Comparison of ENCODE assay signal across 11 cellular contexts in the genomic region with DNA sequence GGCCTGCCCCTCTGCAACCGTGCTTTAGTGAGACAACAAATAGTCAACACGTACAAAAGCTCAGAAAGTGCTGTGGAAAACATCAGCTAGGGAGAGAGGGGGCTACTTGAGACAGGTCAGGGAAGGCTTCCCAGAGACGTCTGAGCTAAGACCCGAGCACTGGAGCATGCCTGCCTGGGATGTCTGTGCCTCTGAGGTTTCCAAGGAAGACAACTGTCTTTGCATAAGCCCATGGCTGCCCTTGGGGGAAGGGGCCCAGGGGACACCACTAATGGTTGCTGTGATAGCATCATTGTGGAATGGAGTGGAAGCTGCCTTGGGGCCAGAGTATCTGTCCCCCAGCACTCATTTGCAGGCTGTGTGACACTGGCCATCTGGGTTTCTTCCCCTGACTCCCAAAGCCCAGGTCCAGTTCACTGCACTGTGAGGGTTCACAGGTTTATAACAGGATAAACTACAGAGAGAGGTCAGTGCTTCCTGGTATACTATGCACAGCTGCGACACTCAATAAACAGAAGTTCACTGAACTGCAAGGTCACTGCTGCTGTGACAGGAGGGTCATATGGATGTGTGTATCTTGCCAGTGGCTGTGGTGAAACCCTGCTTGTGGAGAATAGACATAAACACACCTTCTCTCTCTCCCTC. TPM values are rescaled to one million over a fixed set of nuclear protein-coding genes. Genes with fewer than 3 reads are reported as not detected.
A peak's percentile ranks its signal among the peaks of the same experiment; 100 is the strongest.
DNase-seq lines count a peak whose midpoint lies in the region; TF ChIP-seq lines count a peak whose summit lies in the region.
"Had no signal": no experiment of that assay in that cellular context is flagged by ENCODE, and none has a peak within 500 bp of the region (broad histone marks: within the 10 kb centered on the region; RNA-seq: fewer than 3 reads in every experiment).

No MANE protein-coding gene starts in this region.

- no peaks in the 10 kb centered on the region for H4K20me1 ChIP-seq in neural progenitor cell (ENCODE audit: low read depth)

- TF ChIP-seq CTCF in brain (conservative IDR thresholded peaks at IDR 0.05), result no peak
- no peak for TF ChIP-seq CTCF in neural progenitor cell (IDR thresholded peaks at IDR 0.05)
- no peak for TF ChIP-seq CTCF in left ventricle myocardium inferior (IDR thresholded peaks at IDR 0.05; ENCODE audit: borderline replicate concordance)
- TF ChIP-seq CTCF in lower leg skin (IDR thresholded peaks at IDR 0.05), result peak in 1 of 3 donors; percentile 78

- H3K4me1 Mint-ChIP-seq in brain, result peaks cover 53% of the 10 kb centered on the region
- peaks cover 30% of the 10 kb centered on the region for H3K4me1 Mint-ChIP-seq in neural progenitor cell

- WGBS in lower leg skin, 2 donors, result 66 to 82% methylated on average over 5 of the region's 5 CpGs

- DNase-seq in DMS53 (lab: John Stamatoyannopoulos, UW) (peak; percentile 42), DMS53 treated with DMSO at 0.1 percent for 48 hours (lab: John Stamatoyannopoulos, UW; ENCODE audit: unreplicated experiment) (no peak), NCI-H69 (lab: John Stamatoyannopoulos, UW) (peak; percentile 15), neural progenitor cell (ENCODE audit: low spot score) (no peak), NCI-H2081 treated with DMSO at 0.1 percent for 48 hours (lab: John Stamatoyannopoulos, UW) (no peak), left ventricle myocardium inferior (no peak), lower leg skin (ENCODE audit: low spot score in 2 of 2) (no peak)
- DNase-seq: NCI-H2029, WERI-Rb-1 had no signal

- H3K27ac Mint-ChIP-seq in brain (peak overlapping the region; percentile 97 to 99 (median 98)), neural progenitor cell (no peak overlapping the region)

- no peaks in the 10 kb centered on the region for H3K36me3 ChIP-seq in neural progenitor cell
- no peaks in the 10 kb centered on the region for H3K36me3 ChIP-seq in left ventricle myocardium inferior
- H3K36me3 ChIP-seq: cardiac muscle cell, WERI-Rb-1 had no signal

- no peak overlapping the region for H3K4me3 ChIP-seq in neural progenitor cell
- no peak overlapping the region for H3K4me3 ChIP-seq in left ventricle myocardium inferior
- H3K4me3 ChIP-seq in lower leg skin (ENCODE audit: low read depth, poor library complexity, severe bottlenecking), result no peak overlapping the region

- no peak overlapping the region for H2AFZ ChIP-seq in neural progenitor cell (replicated peaks)

- peaks cover 26% of the 10 kb centered on the region for H3K27me3 Mint-ChIP-seq in brain
- no peaks in the 10 kb centered on the region for H3K27me3 Mint-ChIP-seq in neural progenitor cell (ENCODE audit: insufficient read depth, low read depth)

- H3K27ac ChIP-seq in neural progenitor cell, result no peak overlapping the region
- H3K27ac ChIP-seq in left ventricle myocardium inferior (replicated peaks), result no peak overlapping the region
- H3K27ac ChIP-seq: cardiac muscle cell had no signal

- H3K9me3 Mint-ChIP-seq in brain, result peaks cover 0 to 5% (median 2%) of the 10 kb centered on the region in 5 experiments
- no peaks in the 10 kb centered on the region for H3K9me3 Mint-ChIP-seq in neural progenitor cell

- peaks cover 9% of the 10 kb centered on the region for H3K4me1 ChIP-seq in neural progenitor cell
- H3K4me1 ChIP-seq in left ventricle myocardium inferior, result peaks cover 44% of the 10 kb centered on the region

- no peaks in the 10 kb centered on the region for H3K36me3 Mint-ChIP-seq in brain
- no peaks in the 10 kb centered on the region for H3K36me3 Mint-ChIP-seq in neural progenitor cell

- no peak overlapping the region for H3K4me2 ChIP-seq in neural progenitor cell

- TF ChIP-seq POLR2A in lower leg skin (IDR thresholded peaks at IDR 0.05), result no peak

- intact Hi-C loops in left ventricle myocardium inferior (cut with micrococcal nuclease), result no loop called here
- intact Hi-C loops in lower leg skin (cut with DNase I; ENCODE audit: low total_unique reads), result no loop called here

- H3F3A ChIP-seq in neural progenitor cell (ENCODE audit: low read depth), result peaks cover 7% of the 10 kb centered on the region

- H3K9ac ChIP-seq in neural progenitor cell, result no peak overlapping the region

- peaks cover 31% of the 10 kb centered on the region for H3K79me2 ChIP-seq in neural progenitor cell (ENCODE audit: low read depth)

- peak overlapping the region; percentile 94 to 98 (median 95) for H3K4me3 Mint-ChIP-seq in brain
- peak overlapping the region; percentile 90 for H3K4me3 Mint-ChIP-seq in neural progenitor cell

- H3K27me3 ChIP-seq in neural progenitor cell, result no peaks in the 10 kb centered on the region
- no peaks in the 10 kb centered on the region for H3K27me3 ChIP-seq in left ventricle myocardium inferior (ENCODE audit: low read depth)
- H3K27me3 ChIP-seq: cardiac muscle cell had no signal

- H3K9me3 ChIP-seq in neural progenitor cell (ENCODE audit: low read depth) (no peaks in the 10 kb centered on the region), left ventricle myocardium inferior (replicated peaks) (no peaks in the 10 kb centered on the region)

RNA-seq across cellular contexts. Expression of a gene that starts 1.5 kb away (rescaled TPM):
- polyA plus RNA-seq in brain (ENCODE audit: insufficient read depth, low read depth, low replicate concordance), result 7.9 TPM
- 13.9 and 16.6 TPM in 2 replicates for total RNA-seq in neural progenitor cell (ENCODE audit: low replicate concordance)
- total RNA-seq in left ventricle myocardium inferior, result 45.1 TPM
- total RNA-seq in lower leg skin, result 10 to 100 TPM; 27.2 to 45.1 (median 35.3) TPM

Comparison
In these comparisons a context has a peak if more than half of its experiments do, and no peak if none do; other contexts are left out.
1. DNase-seq: peak in DMS53 (single experiment) and NCI-H69 (single experiment); none in DMS53 treated with DMSO at 0.1 percent for 48 hours (single experiment), neural progenitor cell (single experiment), NCI-H2081 treated with DMSO at 0.1 percent for 48 hours (single experiment), left ventricle myocardium inferior (single experiment) and lower leg skin (0 of 2).